Comparison of ENCODE assay signal across 7 cellular contexts in genomic region chr22:17120281-17120680, GRCh38. TPM values are rescaled to one million over a fixed set of nuclear protein-coding genes. Genes with fewer than 3 reads are reported as not detected.
DNase-seq lines count a peak whose midpoint lies in the region; ATAC-seq and TF ChIP-seq lines count a peak whose summit lies in the region.

No MANE protein-coding gene starts in this region.

- peak overlapping the region; percentile 48 for H3K4me3 ChIP-seq in HL-60 (replicated peaks; ENCODE audit: insufficient read depth, low read length)
- peak overlapping the region; percentile 60 for H3K4me3 ChIP-seq in mesodermal cell (ENCODE audit: extremely low read depth, insufficient read depth, low read length, poor library complexity, severe bottlenecking)
- H3K4me3 ChIP-seq in thymus (ENCODE audit: low read length): peak overlapping the region; percentile 54

- no peak for TF ChIP-seq CTCF in HL-60 (IDR thresholded peaks at IDR 0.05; ENCODE audit: insufficient read depth, low read length)

- H3K4me1 ChIP-seq in mesodermal cell (ENCODE audit: control insufficient read depth, insufficient read depth, low read length, poor library complexity, severe bottlenecking): peaks cover 13% of the 10 kb centered on the region
- H3K4me1 ChIP-seq in thymus (ENCODE audit: control insufficient read depth, insufficient read depth, low read length): peaks cover 44% of the 10 kb centered on the region

- no peak for DNase-seq in HL-60 (ENCODE audit: low read depth in 1 of 2, low spot score in 1 of 2)
- DNase-seq in activated CD4-positive, CD25-positive, alpha-beta regulatory T cell treated with anti-CD3 and anti-CD28 coated beads, Interleukin-2, amount 50 U/mL, for 72 hours: peak; percentile 64
- peak; percentile 90 for DNase-seq in ecto neural progenitor cell (ENCODE audit: low spot score)
- DNase-seq in NCI-H2107 (lab: John Stamatoyannopoulos, UW): no peak

- no peak for ATAC-seq in HG03097 (IDR thresholded peaks at IDR 0.05; ENCODE audit: low FRiP score, unreplicated experiment)

- H3K9me3 ChIP-seq in mesodermal cell (ENCODE audit: control insufficient read depth, low read length) (no peaks in the 10 kb centered on the region), thymus (ENCODE audit: control insufficient read depth) (no peaks in the 10 kb centered on the region)

- 1 to 2% methylated on average over 35 to 36 of the region's 45 CpGs for WGBS in mesodermal cell (ENCODE audit: insufficient coverage in 2 of 2), 2 experiments
- WGBS in thymus: 3% methylated on average over 45 of the region's 45 CpGs

- H3K27ac ChIP-seq in HL-60 (replicated peaks) (no peak overlapping the region), mesodermal cell (ENCODE audit: low read depth, low read length, severe bottlenecking) (no peak overlapping the region), thymus (ENCODE audit: low read depth) (no peak overlapping the region)

- peaks cover 6% of the 10 kb centered on the region for H3K27me3 ChIP-seq in HL-60 (ENCODE audit: insufficient read depth, poor library complexity, severe bottlenecking)
- H3K27me3 ChIP-seq in thymus (ENCODE audit: control insufficient read depth, insufficient read depth): peaks cover 31% of the 10 kb centered on the region

- H3K36me3 ChIP-seq in mesodermal cell (ENCODE audit: control insufficient read depth, insufficient read depth, low read length): no peaks in the 10 kb centered on the region
- H3K36me3 ChIP-seq in thymus (ENCODE audit: control insufficient read depth, insufficient read depth): no peaks in the 10 kb centered on the region

RNA-seq across cellular contexts. Expression of gene TMEM121B, which starts 0.9 kb away (rescaled TPM):
- 4.0 TPM for polyA plus RNA-seq in mesodermal cell (2013, experiment 1 of 2)
- 3.1 TPM for polyA plus RNA-seq in mesodermal cell (2013, experiment 2 of 2)
- polyA plus RNA-seq in thymus: 0.23 TPM

RNA-seq across cellular contexts. Expression of gene IL17RA, which starts 35.5 kb away (rescaled TPM):
- 8.9 TPM for polyA plus RNA-seq in mesodermal cell (2013, experiment 1 of 2)
- polyA plus RNA-seq in mesodermal cell (2013, experiment 2 of 2): 6.2 TPM
- polyA plus RNA-seq in thymus: 11.3 TPM

RNA-seq across cellular contexts. Expression of gene HDHD5, which starts 38.8 kb away (rescaled TPM):
- 31.0 TPM for polyA plus RNA-seq in mesodermal cell (2013, experiment 1 of 2)
- polyA plus RNA-seq in mesodermal cell (2013, experiment 2 of 2): 25.1 TPM
- 30.7 TPM for polyA plus RNA-seq in thymus

Comparison
In these comparisons a context has a peak if more than half of its experiments do, and no peak if none do; other contexts are left out.
1. DNase-seq: peak in activated CD4-positive, CD25-positive, alpha-beta regulatory T cell treated with anti-CD3 and anti-CD28 coated beads, Interleukin-2, amount 50 U/mL, for 72 hours (single experiment) and ecto neural progenitor cell (single experiment); none in HL-60 (0 of 2) and NCI-H2107 (single experiment).
2. Peak in every context shown above with its lines, with median percentiles within 50 percentile points of each other: H3K4me3 ChIP-seq.